Comparison of ENCODE assay signal across 12 cellular contexts in genomic region chr13:94249512-94249911, GRCh38.
DNase-seq lines count a peak whose midpoint lies in the region; ATAC-seq and TF ChIP-seq lines count a peak whose summit lies in the region.
"Had no signal": no experiment of that assay in that cellular context is flagged by ENCODE, and none has a peak within 500 bp of the region (broad histone marks: within the 10 kb centered on the region; RNA-seq: fewer than 3 reads in every experiment).

No MANE protein-coding gene starts in this region.

- H3K27ac ChIP-seq in mammary epithelial cell (ENCODE audit: insufficient read depth, low read depth, low read length) = no peak overlapping the region
- no peak overlapping the region for H3K27ac ChIP-seq in gastrocnemius medialis
- H3K27ac ChIP-seq: stomach had no signal

- H3K9ac ChIP-seq in mammary epithelial cell (ENCODE audit: insufficient read depth, low read length) = no peak overlapping the region

- CTCF ChIA-PET in mammary epithelial cell (lab: Charles Lee; ENCODE audit: low non-redundant PET) = no interaction called here

- no peaks in the 10 kb centered on the region for H3K79me2 ChIP-seq in mammary epithelial cell (ENCODE audit: insufficient read depth, low read length)

- DNase-seq in Daoy (ENCODE audit: low read depth) (peak; percentile 83), MG63 (peak; percentile 20), mammary epithelial cell (peak; percentile 61), myocyte (ENCODE audit: low read depth) (peak; percentile 75), activated gamma-delta T cell (lab: John Stamatoyannopoulos, UW) (no peak), gastrocnemius medialis (no peak), left cardiac atrium (no peak)
- DNase-seq in activated naive CD4-positive, alpha-beta T cell (lab: John Stamatoyannopoulos, UW) = no peak
- DNase-seq: naive thymus-derived CD4-positive, alpha-beta T cell; stomach had no signal

- no TSS peak for BruUV-seq in mammary epithelial cell (replicated peaks; lab: Mats Ljungman, UMichigan)

- H3K36me3 ChIP-seq in MG63 (no peaks in the 10 kb centered on the region), mammary epithelial cell (ENCODE audit: insufficient read depth, low read length) (no peaks in the 10 kb centered on the region), gastrocnemius medialis (no peaks in the 10 kb centered on the region)
- H3K36me3 ChIP-seq: stomach had no signal

- H3K4me3 ChIP-seq in MG63 (no peak overlapping the region), mammary epithelial cell (replicated peaks in 1 of 3; ENCODE audit: insufficient read depth in 1 of 3, low read depth in 2 of 3, low read length in 3 of 3) (no peak overlapping the region), gastrocnemius medialis (no peak overlapping the region)
- H3K4me3 ChIP-seq: K562, stomach had no signal

- intact Hi-C loops in mammary epithelial cell (cut with micrococcal nuclease) = loop anchor here (5.0 kb wide), 1 partner anchor 83 kb away; no protein-coding TSS in a partner anchor
- intact Hi-C loops in gastrocnemius medialis (cut with DNase I; ENCODE audit: low total_unique reads) = no loop called here
- intact Hi-C loops in left cardiac atrium (cut with DNase I) = no loop called here

- H4K20me1 ChIP-seq in mammary epithelial cell (ENCODE audit: insufficient read depth, low read length) = no peaks in the 10 kb centered on the region

- H3K27me3 ChIP-seq in MG63 (no peaks in the 10 kb centered on the region), mammary epithelial cell (ENCODE audit: insufficient read depth, low read length) (peaks cover 3% of the 10 kb centered on the region), gastrocnemius medialis (peaks cover 0 to 3% (median 0%) of the 10 kb centered on the region in 3 donors)
- H3K27me3 ChIP-seq: stomach had no signal

- no peak for ATAC-seq in gastrocnemius medialis
- ATAC-seq in left cardiac atrium = no peak
- ATAC-seq: K562; naive thymus-derived CD4-positive, alpha-beta T cell; Right ventricle myocardium inferior had no signal

- no peak for TF ChIP-seq POLR2A in gastrocnemius medialis (IDR thresholded peaks at IDR 0.05)

- H3K9me3 ChIP-seq in MG63 (peaks cover 7% of the 10 kb centered on the region), mammary epithelial cell (replicated peaks; ENCODE audit: insufficient read depth, low read length) (no peaks in the 10 kb centered on the region), gastrocnemius medialis (peaks cover 0 to 5% (median 0%) of the 10 kb centered on the region in 3 donors)

- in situ Hi-C loops in mammary epithelial cell (cut with MboI; ENCODE audit: low sequenced_read_pairs in 2 of 2) = no loop called here
- in situ Hi-C loops in gastrocnemius medialis (cut with MboI; ENCODE audit: low sequenced_read_pairs in 4 of 4) = no loop called here

- H3K4me1 ChIP-seq in mammary epithelial cell (ENCODE audit: insufficient read depth, low read length) (peaks cover 15% of the 10 kb centered on the region), gastrocnemius medialis (no peaks in the 10 kb centered on the region)
- H3K4me1 ChIP-seq: stomach had no signal

- dilution Hi-C loops in mammary epithelial cell (cut with HindIII; ENCODE audit: low sequenced_read_pairs) = no loop called here

- no peak for TF ChIP-seq CTCF in mammary epithelial cell (conservative IDR thresholded peaks at IDR 0.05 in 1 of 2, IDR thresholded peaks at IDR 0.05 in 1 of 2; ENCODE audit: extremely low read depth in 1 of 2, insufficient read depth in 1 of 2, low read depth in 1 of 2, low read length in 2 of 2)
- TF ChIP-seq CTCF in gastrocnemius medialis (IDR thresholded peaks at IDR 0.05 in 4 of 5, conservative IDR thresholded peaks at IDR 0.05 in 1 of 5) = no peak

- H2AFZ ChIP-seq in mammary epithelial cell (ENCODE audit: low read depth, low read length) = no peak overlapping the region

- no peak overlapping the region for H3K4me2 ChIP-seq in mammary epithelial cell (ENCODE audit: insufficient read depth, low read depth, low read length)

- WGBS in mammary epithelial cell (ENCODE audit: low coverage, missing lambda C conversion rate) = 75% methylated on average over 1 of the region's 1 CpG

Comparison
In these comparisons a context has a peak if more than half of its experiments do, and no peak if none do; other contexts are left out.
1. DNase-seq: peak in Daoy (single experiment), MG63 (single experiment), mammary epithelial cell (single experiment) and myocyte (single experiment); none in activated gamma-delta T cell (single experiment), gastrocnemius medialis (0 of 2), left cardiac atrium (single experiment) and activated naive CD4-positive, alpha-beta T cell (0 of 4).